1 cellular context compared by ENCODE assay signal in the genomic region with DNA sequence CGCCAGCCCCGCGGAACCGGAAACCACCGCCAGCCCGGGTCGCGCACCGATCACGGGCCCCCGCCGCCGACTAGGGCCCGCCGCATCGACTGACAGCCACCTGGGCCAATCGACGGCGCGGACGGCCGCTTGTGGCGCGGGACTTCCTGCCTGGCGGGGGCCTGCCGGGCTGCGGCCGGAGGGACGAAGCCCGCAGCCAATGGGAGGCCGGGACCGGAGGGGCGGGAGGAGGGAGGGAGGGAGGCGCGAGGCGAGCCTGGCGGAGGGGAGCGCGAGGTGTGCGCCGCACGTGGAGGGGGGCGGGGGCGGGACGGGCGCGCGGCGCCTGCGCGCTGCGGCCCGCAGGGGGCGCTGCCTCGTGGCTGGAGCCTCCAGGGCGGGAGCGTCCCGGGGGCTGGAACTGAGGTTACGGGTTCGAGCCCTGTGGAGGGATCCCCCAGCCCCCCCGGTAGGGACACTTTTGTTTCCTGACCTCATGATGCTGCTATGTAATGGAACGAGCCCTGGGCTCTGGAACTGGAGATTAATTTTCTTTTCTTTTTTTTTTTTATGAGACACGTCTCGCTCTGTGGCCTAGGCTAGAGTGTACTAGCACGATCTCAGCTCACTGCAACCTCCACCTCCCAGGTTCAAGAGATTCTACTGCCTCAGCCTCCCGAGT.
TF ChIP-seq lines count a peak whose summit lies in the region.

A gene with protein sequence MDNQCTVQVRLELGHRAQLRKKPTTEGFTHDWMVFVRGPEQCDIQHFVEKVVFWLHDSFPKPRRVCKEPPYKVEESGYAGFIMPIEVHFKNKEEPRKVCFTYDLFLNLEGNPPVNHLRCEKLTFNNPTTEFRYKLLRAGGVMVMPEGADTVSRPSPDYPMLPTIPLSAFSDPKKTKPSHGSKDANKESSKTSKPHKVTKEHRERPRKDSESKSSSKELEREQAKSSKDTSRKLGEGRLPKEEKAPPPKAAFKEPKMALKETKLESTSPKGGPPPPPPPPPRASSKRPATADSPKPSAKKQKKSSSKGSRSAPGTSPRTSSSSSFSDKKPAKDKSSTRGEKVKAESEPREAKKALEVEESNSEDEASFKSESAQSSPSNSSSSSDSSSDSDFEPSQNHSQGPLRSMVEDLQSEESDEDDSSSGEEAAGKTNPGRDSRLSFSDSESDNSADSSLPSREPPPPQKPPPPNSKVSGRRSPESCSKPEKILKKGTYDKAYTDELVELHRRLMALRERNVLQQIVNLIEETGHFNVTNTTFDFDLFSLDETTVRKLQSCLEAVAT (minus strand): TSS at position 45 of the 661 bp plus-strand sequence. CDS start 191 bp downstream, outside the sequence.

TF ChIP-seq in K562, 482 proteins besides CTCF, POLR2A, EP300 and RAD21 (continued from another document and continues in another):
- TF ChIP-seq, protein P1, sequence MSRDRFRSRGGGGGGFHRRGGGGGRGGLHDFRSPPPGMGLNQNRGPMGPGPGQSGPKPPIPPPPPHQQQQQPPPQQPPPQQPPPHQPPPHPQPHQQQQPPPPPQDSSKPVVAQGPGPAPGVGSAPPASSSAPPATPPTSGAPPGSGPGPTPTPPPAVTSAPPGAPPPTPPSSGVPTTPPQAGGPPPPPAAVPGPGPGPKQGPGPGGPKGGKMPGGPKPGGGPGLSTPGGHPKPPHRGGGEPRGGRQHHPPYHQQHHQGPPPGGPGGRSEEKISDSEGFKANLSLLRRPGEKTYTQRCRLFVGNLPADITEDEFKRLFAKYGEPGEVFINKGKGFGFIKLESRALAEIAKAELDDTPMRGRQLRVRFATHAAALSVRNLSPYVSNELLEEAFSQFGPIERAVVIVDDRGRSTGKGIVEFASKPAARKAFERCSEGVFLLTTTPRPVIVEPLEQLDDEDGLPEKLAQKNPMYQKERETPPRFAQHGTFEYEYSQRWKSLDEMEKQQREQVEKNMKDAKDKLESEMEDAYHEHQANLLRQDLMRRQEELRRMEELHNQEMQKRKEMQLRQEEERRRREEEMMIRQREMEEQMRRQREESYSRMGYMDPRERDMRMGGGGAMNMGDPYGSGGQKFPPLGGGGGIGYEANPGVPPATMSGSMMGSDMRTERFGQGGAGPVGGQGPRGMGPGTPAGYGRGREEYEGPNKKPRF (IDR thresholded peaks at IDR 0.05; ENCODE audit: low read depth, low read length): no peak
- TF ChIP-seq HDAC2 (IDR thresholded peaks at IDR 0.05): peak; percentile 35; the same call in 1 of the 2 replicates
- TF ChIP-seq, protein P2, sequence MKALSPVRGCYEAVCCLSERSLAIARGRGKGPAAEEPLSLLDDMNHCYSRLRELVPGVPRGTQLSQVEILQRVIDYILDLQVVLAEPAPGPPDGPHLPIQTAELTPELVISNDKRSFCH (CRISPR knock-in tag; IDR thresholded peaks at IDR 0.05): no peak
- TF ChIP-seq, protein P2 (tag; IDR thresholded peaks at IDR 0.05): 0 out of 2 replicates have a peak, but pooled peaks have one; percentile 32
- TF ChIP-seq, protein P3, sequence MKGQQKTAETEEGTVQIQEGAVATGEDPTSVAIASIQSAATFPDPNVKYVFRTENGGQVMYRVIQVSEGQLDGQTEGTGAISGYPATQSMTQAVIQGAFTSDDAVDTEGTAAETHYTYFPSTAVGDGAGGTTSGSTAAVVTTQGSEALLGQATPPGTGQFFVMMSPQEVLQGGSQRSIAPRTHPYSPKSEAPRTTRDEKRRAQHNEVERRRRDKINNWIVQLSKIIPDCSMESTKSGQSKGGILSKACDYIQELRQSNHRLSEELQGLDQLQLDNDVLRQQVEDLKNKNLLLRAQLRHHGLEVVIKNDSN (CRISPR knock-in tag; IDR thresholded peaks at IDR 0.05): peak; percentile 69
- TF ChIP-seq, protein P4, sequence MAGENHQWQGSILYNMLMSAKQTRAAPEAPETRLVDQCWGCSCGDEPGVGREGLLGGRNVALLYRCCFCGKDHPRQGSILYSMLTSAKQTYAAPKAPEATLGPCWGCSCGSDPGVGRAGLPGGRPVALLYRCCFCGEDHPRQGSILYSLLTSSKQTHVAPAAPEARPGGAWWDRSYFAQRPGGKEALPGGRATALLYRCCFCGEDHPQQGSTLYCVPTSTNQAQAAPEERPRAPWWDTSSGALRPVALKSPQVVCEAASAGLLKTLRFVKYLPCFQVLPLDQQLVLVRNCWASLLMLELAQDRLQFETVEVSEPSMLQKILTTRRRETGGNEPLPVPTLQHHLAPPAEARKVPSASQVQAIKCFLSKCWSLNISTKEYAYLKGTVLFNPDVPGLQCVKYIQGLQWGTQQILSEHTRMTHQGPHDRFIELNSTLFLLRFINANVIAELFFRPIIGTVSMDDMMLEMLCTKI (IDR thresholded peaks at IDR 0.05; ENCODE audit: partially characterized antibody): no peak
- TF ChIP-seq, protein P5, sequence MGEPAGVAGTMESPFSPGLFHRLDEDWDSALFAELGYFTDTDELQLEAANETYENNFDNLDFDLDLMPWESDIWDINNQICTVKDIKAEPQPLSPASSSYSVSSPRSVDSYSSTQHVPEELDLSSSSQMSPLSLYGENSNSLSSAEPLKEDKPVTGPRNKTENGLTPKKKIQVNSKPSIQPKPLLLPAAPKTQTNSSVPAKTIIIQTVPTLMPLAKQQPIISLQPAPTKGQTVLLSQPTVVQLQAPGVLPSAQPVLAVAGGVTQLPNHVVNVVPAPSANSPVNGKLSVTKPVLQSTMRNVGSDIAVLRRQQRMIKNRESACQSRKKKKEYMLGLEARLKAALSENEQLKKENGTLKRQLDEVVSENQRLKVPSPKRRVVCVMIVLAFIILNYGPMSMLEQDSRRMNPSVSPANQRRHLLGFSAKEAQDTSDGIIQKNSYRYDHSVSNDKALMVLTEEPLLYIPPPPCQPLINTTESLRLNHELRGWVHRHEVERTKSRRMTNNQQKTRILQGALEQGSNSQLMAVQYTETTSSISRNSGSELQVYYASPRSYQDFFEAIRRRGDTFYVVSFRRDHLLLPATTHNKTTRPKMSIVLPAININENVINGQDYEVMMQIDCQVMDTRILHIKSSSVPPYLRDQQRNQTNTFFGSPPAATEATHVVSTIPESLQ (CRISPR knock-in tag; IDR thresholded peaks at IDR 0.05): peak; percentile 28; the same call in 1 of the 2 replicates
- TF ChIP-seq ILK (tag; IDR thresholded peaks at IDR 0.05; ENCODE audit: borderline replicate concordance, low read depth): no peak
- TF ChIP-seq MIER1 (IDR thresholded peaks at IDR 0.05; ENCODE audit: low read depth): 0 out of 2 replicates have a peak, but pooled peaks have one; percentile 39
- no peak for TF ChIP-seq CREBBP (IDR thresholded peaks at IDR 0.05; ENCODE audit: low read depth, low read length)
- no peak for TF ChIP-seq ZNF384 (IDR thresholded peaks at IDR 0.05; ENCODE audit: low read depth, low read length)
- TF ChIP-seq, protein P6, sequence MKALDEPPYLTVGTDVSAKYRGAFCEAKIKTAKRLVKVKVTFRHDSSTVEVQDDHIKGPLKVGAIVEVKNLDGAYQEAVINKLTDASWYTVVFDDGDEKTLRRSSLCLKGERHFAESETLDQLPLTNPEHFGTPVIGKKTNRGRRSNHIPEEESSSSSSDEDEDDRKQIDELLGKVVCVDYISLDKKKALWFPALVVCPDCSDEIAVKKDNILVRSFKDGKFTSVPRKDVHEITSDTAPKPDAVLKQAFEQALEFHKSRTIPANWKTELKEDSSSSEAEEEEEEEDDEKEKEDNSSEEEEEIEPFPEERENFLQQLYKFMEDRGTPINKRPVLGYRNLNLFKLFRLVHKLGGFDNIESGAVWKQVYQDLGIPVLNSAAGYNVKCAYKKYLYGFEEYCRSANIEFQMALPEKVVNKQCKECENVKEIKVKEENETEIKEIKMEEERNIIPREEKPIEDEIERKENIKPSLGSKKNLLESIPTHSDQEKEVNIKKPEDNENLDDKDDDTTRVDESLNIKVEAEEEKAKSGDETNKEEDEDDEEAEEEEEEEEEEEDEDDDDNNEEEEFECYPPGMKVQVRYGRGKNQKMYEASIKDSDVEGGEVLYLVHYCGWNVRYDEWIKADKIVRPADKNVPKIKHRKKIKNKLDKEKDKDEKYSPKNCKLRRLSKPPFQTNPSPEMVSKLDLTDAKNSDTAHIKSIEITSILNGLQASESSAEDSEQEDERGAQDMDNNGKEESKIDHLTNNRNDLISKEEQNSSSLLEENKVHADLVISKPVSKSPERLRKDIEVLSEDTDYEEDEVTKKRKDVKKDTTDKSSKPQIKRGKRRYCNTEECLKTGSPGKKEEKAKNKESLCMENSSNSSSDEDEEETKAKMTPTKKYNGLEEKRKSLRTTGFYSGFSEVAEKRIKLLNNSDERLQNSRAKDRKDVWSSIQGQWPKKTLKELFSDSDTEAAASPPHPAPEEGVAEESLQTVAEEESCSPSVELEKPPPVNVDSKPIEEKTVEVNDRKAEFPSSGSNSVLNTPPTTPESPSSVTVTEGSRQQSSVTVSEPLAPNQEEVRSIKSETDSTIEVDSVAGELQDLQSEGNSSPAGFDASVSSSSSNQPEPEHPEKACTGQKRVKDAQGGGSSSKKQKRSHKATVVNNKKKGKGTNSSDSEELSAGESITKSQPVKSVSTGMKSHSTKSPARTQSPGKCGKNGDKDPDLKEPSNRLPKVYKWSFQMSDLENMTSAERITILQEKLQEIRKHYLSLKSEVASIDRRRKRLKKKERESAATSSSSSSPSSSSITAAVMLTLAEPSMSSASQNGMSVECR (CRISPR knock-in tag; IDR thresholded peaks at IDR 0.05): peak; percentile 35; the same call in 1 of the 2 replicates
- TF ChIP-seq BRD9 (IDR thresholded peaks at IDR 0.05; ENCODE audit: low read depth, partially characterized antibody): no peak
- TF ChIP-seq SRSF7 (optimal IDR thresholded peaks at IDR 0.05; ENCODE audit: low read depth, low read length): no peak
- TF ChIP-seq, protein P7, sequence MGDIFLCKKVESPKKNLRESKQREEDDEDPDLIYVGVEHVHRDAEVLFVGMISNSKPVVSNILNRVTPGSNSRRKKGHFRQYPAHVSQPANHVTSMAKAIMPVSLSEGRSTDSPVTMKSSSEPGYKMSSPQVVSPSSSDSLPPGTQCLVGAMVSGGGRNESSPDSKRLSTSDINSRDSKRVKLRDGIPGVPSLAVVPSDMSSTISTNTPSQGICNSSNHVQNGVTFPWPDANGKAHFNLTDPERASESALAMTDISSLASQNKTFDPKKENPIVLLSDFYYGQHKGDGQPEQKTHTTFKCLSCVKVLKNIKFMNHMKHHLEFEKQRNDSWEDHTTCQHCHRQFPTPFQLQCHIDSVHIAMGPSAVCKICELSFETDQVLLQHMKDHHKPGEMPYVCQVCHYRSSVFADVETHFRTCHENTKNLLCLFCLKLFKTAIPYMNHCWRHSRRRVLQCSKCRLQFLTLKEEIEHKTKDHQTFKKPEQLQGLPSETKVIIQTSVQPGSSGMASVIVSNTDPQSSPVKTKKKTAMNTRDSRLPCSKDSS (IDR thresholded peaks at IDR 0.05; ENCODE audit: low read depth, partially characterized antibody): no peak
- 0 out of 2 replicates have a peak, but pooled peaks have one; percentile 47 for TF ChIP-seq ZBTB17 (CRISPR knock-in tag; IDR thresholded peaks at IDR 0.05)
- TF ChIP-seq FOXM1 (IDR thresholded peaks at IDR 0.05; ENCODE audit: low read depth): 0 out of 2 replicates have a peak, but pooled peaks have one; percentile 36
- no peak for TF ChIP-seq FOXM1 (CRISPR knock-in tag; IDR thresholded peaks at IDR 0.05; ENCODE audit: low read depth)
- TF ChIP-seq ZBTB1 (CRISPR knock-in tag; IDR thresholded peaks at IDR 0.05; ENCODE audit: borderline replicate concordance, low read depth): peak; percentile 88; the same call in 1 of the 2 replicates
- TF ChIP-seq, protein P8, sequence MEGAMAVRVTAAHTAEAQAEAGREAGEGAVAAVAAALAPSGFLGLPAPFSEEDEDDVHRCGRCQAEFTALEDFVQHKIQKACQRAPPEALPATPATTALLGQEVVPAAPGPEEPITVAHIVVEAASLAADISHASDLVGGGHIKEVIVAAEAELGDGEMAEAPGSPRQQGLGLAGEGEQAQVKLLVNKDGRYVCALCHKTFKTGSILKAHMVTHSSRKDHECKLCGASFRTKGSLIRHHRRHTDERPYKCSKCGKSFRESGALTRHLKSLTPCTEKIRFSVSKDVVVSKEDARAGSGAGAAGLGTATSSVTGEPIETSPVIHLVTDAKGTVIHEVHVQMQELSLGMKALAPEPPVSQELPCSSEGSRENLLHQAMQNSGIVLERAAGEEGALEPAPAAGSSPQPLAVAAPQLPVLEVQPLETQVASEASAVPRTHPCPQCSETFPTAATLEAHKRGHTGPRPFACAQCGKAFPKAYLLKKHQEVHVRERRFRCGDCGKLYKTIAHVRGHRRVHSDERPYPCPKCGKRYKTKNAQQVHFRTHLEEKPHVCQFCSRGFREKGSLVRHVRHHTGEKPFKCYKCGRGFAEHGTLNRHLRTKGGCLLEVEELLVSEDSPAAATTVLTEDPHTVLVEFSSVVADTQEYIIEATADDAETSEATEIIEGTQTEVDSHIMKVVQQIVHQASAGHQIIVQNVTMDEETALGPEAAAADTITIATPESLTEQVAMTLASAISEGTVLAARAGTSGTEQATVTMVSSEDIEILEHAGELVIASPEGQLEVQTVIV (CRISPR knock-in tag; IDR thresholded peaks at IDR 0.05; ENCODE audit: borderline replicate concordance): no peak
- no peak for TF ChIP-seq NFATC3 (IDR thresholded peaks at IDR 0.05)
- TF ChIP-seq BACH1 (tag; IDR thresholded peaks at IDR 0.05): no peak
- TF ChIP-seq, protein P9, sequence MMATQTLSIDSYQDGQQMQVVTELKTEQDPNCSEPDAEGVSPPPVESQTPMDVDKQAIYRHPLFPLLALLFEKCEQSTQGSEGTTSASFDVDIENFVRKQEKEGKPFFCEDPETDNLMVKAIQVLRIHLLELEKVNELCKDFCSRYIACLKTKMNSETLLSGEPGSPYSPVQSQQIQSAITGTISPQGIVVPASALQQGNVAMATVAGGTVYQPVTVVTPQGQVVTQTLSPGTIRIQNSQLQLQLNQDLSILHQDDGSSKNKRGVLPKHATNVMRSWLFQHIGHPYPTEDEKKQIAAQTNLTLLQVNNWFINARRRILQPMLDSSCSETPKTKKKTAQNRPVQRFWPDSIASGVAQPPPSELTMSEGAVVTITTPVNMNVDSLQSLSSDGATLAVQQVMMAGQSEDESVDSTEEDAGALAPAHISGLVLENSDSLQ (IDR thresholded peaks at IDR 0.05): peak; percentile 99
- TF ChIP-seq SMAD2 (IDR thresholded peaks at IDR 0.05; ENCODE audit: low read depth, low read length): no peak
- no peak for TF ChIP-seq CBX8 (IDR thresholded peaks at IDR 0.05; ENCODE audit: borderline replicate concordance, extremely low read depth, low read depth, low read length, poor library complexity, severe bottlenecking)
- TF ChIP-seq CEBPG (CRISPR knock-in tag; IDR thresholded peaks at IDR 0.05): no peak
- no peak for TF ChIP-seq CEBPG (tag; conservative IDR thresholded peaks at IDR 0.05 in 1 of 2, IDR thresholded peaks at IDR 0.05 in 1 of 2)
- TF ChIP-seq, protein P10, sequence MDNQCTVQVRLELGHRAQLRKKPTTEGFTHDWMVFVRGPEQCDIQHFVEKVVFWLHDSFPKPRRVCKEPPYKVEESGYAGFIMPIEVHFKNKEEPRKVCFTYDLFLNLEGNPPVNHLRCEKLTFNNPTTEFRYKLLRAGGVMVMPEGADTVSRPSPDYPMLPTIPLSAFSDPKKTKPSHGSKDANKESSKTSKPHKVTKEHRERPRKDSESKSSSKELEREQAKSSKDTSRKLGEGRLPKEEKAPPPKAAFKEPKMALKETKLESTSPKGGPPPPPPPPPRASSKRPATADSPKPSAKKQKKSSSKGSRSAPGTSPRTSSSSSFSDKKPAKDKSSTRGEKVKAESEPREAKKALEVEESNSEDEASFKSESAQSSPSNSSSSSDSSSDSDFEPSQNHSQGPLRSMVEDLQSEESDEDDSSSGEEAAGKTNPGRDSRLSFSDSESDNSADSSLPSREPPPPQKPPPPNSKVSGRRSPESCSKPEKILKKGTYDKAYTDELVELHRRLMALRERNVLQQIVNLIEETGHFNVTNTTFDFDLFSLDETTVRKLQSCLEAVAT (IDR thresholded peaks at IDR 0.05): 0 out of 4 replicates have a peak, but pooled peaks of 1 of the 2 experiments have one; percentile 45
- no peak for TF ChIP-seq MAFK (IDR thresholded peaks at IDR 0.05; ENCODE audit: low read length)
